In the genomic region with DNA sequence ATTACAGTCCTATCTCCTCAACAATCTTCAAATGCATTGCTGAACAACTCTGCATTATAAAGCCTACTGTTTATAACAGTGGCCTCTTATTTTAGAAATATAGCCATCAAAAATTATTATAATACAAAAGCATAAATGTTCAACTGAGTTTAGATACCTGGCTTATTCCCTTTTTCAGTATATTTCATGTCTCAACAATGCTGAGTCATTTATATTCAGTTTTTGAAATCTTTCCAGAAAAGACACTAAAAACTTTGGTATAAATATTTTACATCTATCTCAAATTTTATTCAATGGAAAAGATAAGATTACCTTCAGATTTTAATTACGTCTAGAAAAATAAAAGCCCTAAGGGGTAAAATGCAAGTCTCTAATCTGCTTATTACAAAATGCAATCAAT, we compare ENCODE assay signal across 2 cellular contexts.
TF ChIP-seq lines count a peak whose summit lies in the region.

No MANE protein-coding gene starts in this region.

TF ChIP-seq in SK-N-SH, 30 proteins besides CTCF, POLR2A, EP300 and RAD21:
- TF ChIP-seq JUND (IDR thresholded peaks at IDR 0.05) (no peak), EZH2phosphoT487 (IDR thresholded peaks at IDR 0.05; ENCODE audit: borderline replicate concordance, low read depth) (no peak), FOXM1 (IDR thresholded peaks at IDR 0.05; ENCODE audit: low read depth) (no peak), NFIC (IDR thresholded peaks at IDR 0.05; ENCODE audit: borderline replicate concordance) (no peak), TAF1 (IDR thresholded peaks at IDR 0.05; ENCODE audit: borderline replicate concordance, low read depth, low read length) (no peak), MEF2A (IDR thresholded peaks at IDR 0.05; ENCODE audit: borderline replicate concordance, low read depth) (no peak)
- TF ChIP-seq, protein P1, sequence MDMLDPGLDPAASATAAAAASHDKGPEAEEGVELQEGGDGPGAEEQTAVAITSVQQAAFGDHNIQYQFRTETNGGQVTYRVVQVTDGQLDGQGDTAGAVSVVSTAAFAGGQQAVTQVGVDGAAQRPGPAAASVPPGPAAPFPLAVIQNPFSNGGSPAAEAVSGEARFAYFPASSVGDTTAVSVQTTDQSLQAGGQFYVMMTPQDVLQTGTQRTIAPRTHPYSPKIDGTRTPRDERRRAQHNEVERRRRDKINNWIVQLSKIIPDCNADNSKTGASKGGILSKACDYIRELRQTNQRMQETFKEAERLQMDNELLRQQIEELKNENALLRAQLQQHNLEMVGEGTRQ (IDR thresholded peaks at IDR 0.05; ENCODE audit: borderline replicate concordance, low read depth, low read length), result no peak

TF ChIP-seq in SK-N-SH treated with all-trans-retinoic acid at 6 μM for 48 hours, 23 proteins besides CTCF, POLR2A, EP300 and RAD21:
- TF ChIP-seq, protein P2, sequence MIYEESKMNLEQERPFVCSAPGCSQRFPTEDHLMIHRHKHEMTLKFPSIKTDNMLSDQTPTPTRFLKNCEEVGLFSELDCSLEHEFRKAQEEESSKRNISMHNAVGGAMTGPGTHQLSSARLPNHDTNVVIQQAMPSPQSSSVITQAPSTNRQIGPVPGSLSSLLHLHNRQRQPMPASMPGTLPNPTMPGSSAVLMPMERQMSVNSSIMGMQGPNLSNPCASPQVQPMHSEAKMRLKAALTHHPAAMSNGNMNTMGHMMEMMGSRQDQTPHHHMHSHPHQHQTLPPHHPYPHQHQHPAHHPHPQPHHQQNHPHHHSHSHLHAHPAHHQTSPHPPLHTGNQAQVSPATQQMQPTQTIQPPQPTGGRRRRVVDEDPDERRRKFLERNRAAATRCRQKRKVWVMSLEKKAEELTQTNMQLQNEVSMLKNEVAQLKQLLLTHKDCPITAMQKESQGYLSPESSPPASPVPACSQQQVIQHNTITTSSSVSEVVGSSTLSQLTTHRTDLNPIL (CRISPR knock-in tag; IDR thresholded peaks at IDR 0.05; ENCODE audit: low read depth), result no peak
- TF ChIP-seq ZNF565 (CRISPR knock-in tag; conservative IDR thresholded peaks at IDR 0.05; ENCODE audit: low read depth) (no peak), ZC3H10 (CRISPR knock-in tag; IDR thresholded peaks at IDR 0.05) (no peak), ZFP3 (CRISPR knock-in tag; IDR thresholded peaks at IDR 0.05) (no peak), TCF4 (CRISPR knock-in tag; IDR thresholded peaks at IDR 0.05; ENCODE audit: borderline replicate concordance) (no peak), GLIS3 (CRISPR knock-in tag; IDR thresholded peaks at IDR 0.05) (no peak), ZFP30 (CRISPR knock-in tag; IDR thresholded peaks at IDR 0.05) (no peak), ZNF8 (CRISPR knock-in tag; IDR thresholded peaks at IDR 0.05) (no peak), ARNTL (CRISPR knock-in tag; IDR thresholded peaks at IDR 0.05; ENCODE audit: borderline replicate concordance, low read depth) (no peak), BACH2 (CRISPR knock-in tag; IDR thresholded peaks at IDR 0.05; ENCODE audit: borderline replicate concordance) (no peak), SNAI2 (CRISPR knock-in tag; IDR thresholded peaks at IDR 0.05) (no peak)
- TF ChIP-seq, protein P3, sequence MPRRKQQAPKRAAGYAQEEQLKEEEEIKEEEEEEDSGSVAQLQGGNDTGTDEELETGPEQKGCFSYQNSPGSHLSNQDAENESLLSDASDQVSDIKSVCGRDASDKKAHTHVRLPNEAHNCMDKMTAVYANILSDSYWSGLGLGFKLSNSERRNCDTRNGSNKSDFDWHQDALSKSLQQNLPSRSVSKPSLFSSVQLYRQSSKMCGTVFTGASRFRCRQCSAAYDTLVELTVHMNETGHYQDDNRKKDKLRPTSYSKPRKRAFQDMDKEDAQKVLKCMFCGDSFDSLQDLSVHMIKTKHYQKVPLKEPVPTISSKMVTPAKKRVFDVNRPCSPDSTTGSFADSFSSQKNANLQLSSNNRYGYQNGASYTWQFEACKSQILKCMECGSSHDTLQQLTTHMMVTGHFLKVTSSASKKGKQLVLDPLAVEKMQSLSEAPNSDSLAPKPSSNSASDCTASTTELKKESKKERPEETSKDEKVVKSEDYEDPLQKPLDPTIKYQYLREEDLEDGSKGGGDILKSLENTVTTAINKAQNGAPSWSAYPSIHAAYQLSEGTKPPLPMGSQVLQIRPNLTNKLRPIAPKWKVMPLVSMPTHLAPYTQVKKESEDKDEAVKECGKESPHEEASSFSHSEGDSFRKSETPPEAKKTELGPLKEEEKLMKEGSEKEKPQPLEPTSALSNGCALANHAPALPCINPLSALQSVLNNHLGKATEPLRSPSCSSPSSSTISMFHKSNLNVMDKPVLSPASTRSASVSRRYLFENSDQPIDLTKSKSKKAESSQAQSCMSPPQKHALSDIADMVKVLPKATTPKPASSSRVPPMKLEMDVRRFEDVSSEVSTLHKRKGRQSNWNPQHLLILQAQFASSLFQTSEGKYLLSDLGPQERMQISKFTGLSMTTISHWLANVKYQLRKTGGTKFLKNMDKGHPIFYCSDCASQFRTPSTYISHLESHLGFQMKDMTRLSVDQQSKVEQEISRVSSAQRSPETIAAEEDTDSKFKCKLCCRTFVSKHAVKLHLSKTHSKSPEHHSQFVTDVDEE (CRISPR knock-in tag; IDR thresholded peaks at IDR 0.05), result no peak
- TF ChIP-seq, protein P4, sequence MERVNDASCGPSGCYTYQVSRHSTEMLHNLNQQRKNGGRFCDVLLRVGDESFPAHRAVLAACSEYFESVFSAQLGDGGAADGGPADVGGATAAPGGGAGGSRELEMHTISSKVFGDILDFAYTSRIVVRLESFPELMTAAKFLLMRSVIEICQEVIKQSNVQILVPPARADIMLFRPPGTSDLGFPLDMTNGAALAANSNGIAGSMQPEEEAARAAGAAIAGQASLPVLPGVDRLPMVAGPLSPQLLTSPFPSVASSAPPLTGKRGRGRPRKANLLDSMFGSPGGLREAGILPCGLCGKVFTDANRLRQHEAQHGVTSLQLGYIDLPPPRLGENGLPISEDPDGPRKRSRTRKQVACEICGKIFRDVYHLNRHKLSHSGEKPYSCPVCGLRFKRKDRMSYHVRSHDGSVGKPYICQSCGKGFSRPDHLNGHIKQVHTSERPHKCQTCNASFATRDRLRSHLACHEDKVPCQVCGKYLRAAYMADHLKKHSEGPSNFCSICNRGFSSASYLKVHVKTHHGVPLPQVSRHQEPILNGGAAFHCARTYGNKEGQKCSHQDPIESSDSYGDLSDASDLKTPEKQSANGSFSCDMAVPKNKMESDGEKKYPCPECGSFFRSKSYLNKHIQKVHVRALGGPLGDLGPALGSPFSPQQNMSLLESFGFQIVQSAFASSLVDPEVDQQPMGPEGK (CRISPR knock-in tag; IDR thresholded peaks at IDR 0.05; ENCODE audit: borderline replicate concordance), result no peak
TF ChIP-seq in SK-N-SH treated with all-trans-retinoic acid at 6 μM for 48 hours: peak in this region for 0.
